In the genomic region with DNA sequence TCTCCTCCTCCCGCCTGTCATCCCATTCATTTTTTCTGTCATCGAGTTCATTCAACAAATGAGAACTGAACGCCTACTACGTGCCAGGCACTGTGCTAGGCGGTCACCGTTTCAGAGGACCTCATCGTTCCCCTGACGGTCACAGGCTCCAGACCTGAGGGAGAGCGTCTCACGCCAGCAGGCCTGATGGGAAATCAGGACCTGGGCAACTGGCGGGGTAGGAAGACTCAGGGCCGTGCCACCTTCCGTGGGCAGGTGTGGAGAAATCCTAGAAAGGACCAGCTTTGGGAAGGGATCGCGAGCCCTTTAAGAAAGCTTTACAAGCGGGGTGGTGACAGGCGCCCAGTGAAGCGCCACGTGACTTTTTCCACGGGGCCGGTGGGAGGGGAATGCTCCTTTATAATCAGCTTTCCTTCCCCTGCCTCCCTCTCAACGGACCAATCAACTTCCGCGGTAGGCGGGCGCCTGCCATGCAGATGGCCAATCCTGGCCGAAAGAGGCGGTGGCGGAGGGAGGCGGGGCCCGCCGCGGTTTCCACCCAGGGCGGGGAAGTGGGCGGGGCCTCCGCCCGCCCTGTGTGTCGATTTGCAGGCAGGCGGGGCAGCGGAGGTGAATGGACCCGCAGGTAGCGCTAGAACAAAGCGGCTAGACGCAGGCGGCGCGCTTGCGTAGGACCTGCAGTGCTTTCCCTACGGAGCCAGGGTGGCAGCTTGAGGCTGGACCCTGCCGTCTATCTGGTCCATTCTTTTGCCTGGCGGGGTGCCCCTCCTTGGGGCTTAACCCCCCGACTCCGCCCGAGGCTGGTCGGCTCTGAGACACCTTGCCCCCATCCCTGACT, we compare ENCODE assay signal across 1 cellular context.
TF ChIP-seq lines count a peak whose summit lies in the region.

No MANE protein-coding gene starts in this region.

TF ChIP-seq in liver, 16 proteins besides CTCF, POLR2A, EP300 and RAD21 (continued from another document):
- TF ChIP-seq, protein P1, sequence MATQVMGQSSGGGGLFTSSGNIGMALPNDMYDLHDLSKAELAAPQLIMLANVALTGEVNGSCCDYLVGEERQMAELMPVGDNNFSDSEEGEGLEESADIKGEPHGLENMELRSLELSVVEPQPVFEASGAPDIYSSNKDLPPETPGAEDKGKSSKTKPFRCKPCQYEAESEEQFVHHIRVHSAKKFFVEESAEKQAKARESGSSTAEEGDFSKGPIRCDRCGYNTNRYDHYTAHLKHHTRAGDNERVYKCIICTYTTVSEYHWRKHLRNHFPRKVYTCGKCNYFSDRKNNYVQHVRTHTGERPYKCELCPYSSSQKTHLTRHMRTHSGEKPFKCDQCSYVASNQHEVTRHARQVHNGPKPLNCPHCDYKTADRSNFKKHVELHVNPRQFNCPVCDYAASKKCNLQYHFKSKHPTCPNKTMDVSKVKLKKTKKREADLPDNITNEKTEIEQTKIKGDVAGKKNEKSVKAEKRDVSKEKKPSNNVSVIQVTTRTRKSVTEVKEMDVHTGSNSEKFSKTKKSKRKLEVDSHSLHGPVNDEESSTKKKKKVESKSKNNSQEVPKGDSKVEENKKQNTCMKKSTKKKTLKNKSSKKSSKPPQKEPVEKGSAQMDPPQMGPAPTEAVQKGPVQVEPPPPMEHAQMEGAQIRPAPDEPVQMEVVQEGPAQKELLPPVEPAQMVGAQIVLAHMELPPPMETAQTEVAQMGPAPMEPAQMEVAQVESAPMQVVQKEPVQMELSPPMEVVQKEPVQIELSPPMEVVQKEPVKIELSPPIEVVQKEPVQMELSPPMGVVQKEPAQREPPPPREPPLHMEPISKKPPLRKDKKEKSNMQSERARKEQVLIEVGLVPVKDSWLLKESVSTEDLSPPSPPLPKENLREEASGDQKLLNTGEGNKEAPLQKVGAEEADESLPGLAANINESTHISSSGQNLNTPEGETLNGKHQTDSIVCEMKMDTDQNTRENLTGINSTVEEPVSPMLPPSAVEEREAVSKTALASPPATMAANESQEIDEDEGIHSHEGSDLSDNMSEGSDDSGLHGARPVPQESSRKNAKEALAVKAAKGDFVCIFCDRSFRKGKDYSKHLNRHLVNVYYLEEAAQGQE (IDR thresholded peaks at IDR 0.05): peak; percentile 20
- TF ChIP-seq JUND (IDR thresholded peaks at IDR 0.05) (no peak), EGR1 (IDR thresholded peaks at IDR 0.05; ENCODE audit: low read depth in 2 of 2) (peak; percentile 67 to 77), YY1 (IDR thresholded peaks at IDR 0.05) (peak; percentile 62), HNF4G (IDR thresholded peaks at IDR 0.05) (no peak), FOXA1 (IDR thresholded peaks at IDR 0.05) (no peak), GABPA (IDR thresholded peaks at IDR 0.05 in 1 of 2, conservative IDR thresholded peaks at IDR 0.05 in 1 of 2) (peak in 1 of 2 donors; percentile 61), HNF4A (conservative IDR thresholded peaks at IDR 0.05) (peak in 1 of 2 donors; percentile 10), FOXA2 (IDR thresholded peaks at IDR 0.05) (no peak), NR2F2 (IDR thresholded peaks at IDR 0.05) (no peak)
